ENCODE assay signal across 3 cellular contexts in genomic region chr9:113842086-113842485, GRCh38.
A peak's percentile ranks its signal among the peaks of the same experiment; 100 is the strongest.
TF ChIP-seq lines count a peak whose summit lies in the region.

No MANE protein-coding gene starts in this region.

TF ChIP-seq in HepG2, 621 proteins besides CTCF, POLR2A, EP300 and RAD21:
- TF ChIP-seq SSRP1 (CRISPR knock-in tag; IDR thresholded peaks at IDR 0.05) (no peak), MATR3 (CRISPR knock-in tag; IDR thresholded peaks at IDR 0.05) (no peak), MAFK (conservative IDR thresholded peaks at IDR 0.05 in 1 of 2, IDR thresholded peaks at IDR 0.05 in 1 of 2; ENCODE audit: low read length in 2 of 2) (peak; percentile 28 to 37; a peak in 2 of 4 replicates)
TF ChIP-seq in HepG2: peak in this region for 1.

TF ChIP-seq in IMR-90, 13 proteins besides CTCF, POLR2A, EP300 and RAD21:
- TF ChIP-seq NFE2L2 (IDR thresholded peaks at IDR 0.05; ENCODE audit: low read depth, low read length) (no peak), FOS (IDR thresholded peaks at IDR 0.05; ENCODE audit: low read depth, low read length) (no peak), CEBPB (IDR thresholded peaks at IDR 0.05; ENCODE audit: low read depth, low read length) (no peak), RFX5 (IDR thresholded peaks at IDR 0.05; ENCODE audit: low read depth, low read length) (no peak), MAZ (IDR thresholded peaks at IDR 0.05; ENCODE audit: borderline replicate concordance, low read depth, low read length) (no peak), ELK1 (IDR thresholded peaks at IDR 0.05; ENCODE audit: borderline replicate concordance, low read depth, low read length) (no peak), USF2 (IDR thresholded peaks at IDR 0.05; ENCODE audit: low read depth, low read length) (no peak), MXI1 (IDR thresholded peaks at IDR 0.05; ENCODE audit: borderline replicate concordance, low read depth, low read length) (no peak)

TF ChIP-seq in K562, 482 proteins besides CTCF, POLR2A, EP300 and RAD21:
- TF ChIP-seq FOXJ3 (CRISPR knock-in tag; IDR thresholded peaks at IDR 0.05) (no peak), TBP (optimal IDR thresholded peaks at IDR 0.05; ENCODE audit: low read depth, low read length) (no peak), ZNF316 (IDR thresholded peaks at IDR 0.05) (peak; percentile 29; the same call in 1 of the 2 replicates), ZC3H4 (CRISPR knock-in tag; IDR thresholded peaks at IDR 0.05; ENCODE audit: borderline replicate concordance) (no peak), ZNF695 (CRISPR knock-in tag; IDR thresholded peaks at IDR 0.05) (no peak), ZNF324 (CRISPR knock-in tag; IDR thresholded peaks at IDR 0.05) (no peak)
